ENCODE assay signal across 11 cellular contexts in the genomic region with DNA sequence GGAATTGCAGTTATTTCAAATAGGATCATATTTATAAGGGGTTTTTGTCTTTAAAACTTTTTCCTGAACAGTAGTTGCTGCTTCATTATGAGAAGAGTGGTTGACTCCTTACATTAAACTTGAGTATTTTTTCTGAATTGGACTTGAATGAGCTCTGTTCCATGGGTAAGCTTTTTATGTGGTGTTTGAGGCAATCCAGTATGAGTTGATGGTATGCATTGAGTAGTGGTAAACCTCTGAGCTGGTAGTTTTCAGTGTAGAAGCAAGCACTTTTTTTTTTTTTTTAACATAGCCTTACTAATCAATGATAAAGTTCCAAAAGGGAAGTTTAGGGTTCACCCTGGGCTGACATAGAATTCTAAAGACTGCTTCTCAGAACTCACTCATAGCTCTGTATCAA. TPM values are rescaled to one million over a fixed set of nuclear protein-coding genes. Genes with fewer than 3 reads are reported as not detected.
DNase-seq lines count a peak whose midpoint lies in the region; ATAC-seq and TF ChIP-seq lines count a peak whose summit lies in the region.
"Had no signal": no experiment of that assay in that cellular context is flagged by ENCODE, and none has a peak within 500 bp of the region (broad histone marks: within the 10 kb centered on the region; RNA-seq: fewer than 3 reads in every experiment).

No MANE protein-coding gene starts in this region.

- H3K27ac ChIP-seq in CD4-positive, alpha-beta T cell (ENCODE audit: low read depth, low read length), result peak overlapping the region; percentile 98
- H3K27ac ChIP-seq in KMS-11, result no peak overlapping the region; the same call in 1 of the 2 replicates
- no peak overlapping the region for H3K27ac ChIP-seq in neuronal stem cell (replicated peaks; ENCODE audit: low read length)

- H3K4ac ChIP-seq in neuronal stem cell (ENCODE audit: low read length), result no peak overlapping the region

- peaks cover 76% of the 10 kb centered on the region for H3K4me1 Mint-ChIP-seq in CD4-positive, alpha-beta T cell (ENCODE audit: low read depth)
- peaks cover 46% of the 10 kb centered on the region for H3K4me1 Mint-ChIP-seq in activated T-helper 17 cell treated with anti-CD3 and anti-CD28 coated beads, Interleukin-2, amount 50 U/mL, for 72 hours
- peaks cover 57% of the 10 kb centered on the region for H3K4me1 Mint-ChIP-seq in mesothelial cell of epicardium

- H4K20me1 ChIP-seq in KMS-11 (ENCODE audit: insufficient read depth), result peaks cover 11% of the 10 kb centered on the region

- H2BK15ac ChIP-seq in neuronal stem cell (ENCODE audit: low read length), result no peak overlapping the region

- peaks cover 2% of the 10 kb centered on the region for H3K79me1 ChIP-seq in neuronal stem cell (ENCODE audit: low read depth, low read length)

- POLR2A ChIA-PET in CD4-positive, alpha-beta T cell (lab: Charles Lee), result interaction anchor here (0.6 to 2.5 kb wide), 5 partner anchors 13 to 80 kb away, joined by 3 to 14 read pairs (median 5); a partner anchor contains a TSS

- H3K14ac ChIP-seq in neuronal stem cell (ENCODE audit: low read length), result no peak overlapping the region

- peak overlapping the region; percentile 98 for H3K27ac Mint-ChIP-seq in CD4-positive, alpha-beta T cell
- peak overlapping the region; percentile 48 for H3K27ac Mint-ChIP-seq in activated T-helper 17 cell treated with anti-CD3 and anti-CD28 coated beads, Interleukin-2, amount 50 U/mL, for 72 hours
- H3K27ac Mint-ChIP-seq in mesothelial cell of epicardium, result peak overlapping the region; percentile 92

- ATAC-seq in CD4-positive, alpha-beta T cell (ENCODE audit: poor library complexity), result no peak
- peak; percentile 30 for ATAC-seq in activated T-helper 17 cell treated with anti-CD3 and anti-CD28 coated beads, Interleukin-2, amount 50 U/mL, for 72 hours (replicated peaks)
- no peak for ATAC-seq in GM18519 (IDR thresholded peaks at IDR 0.05; ENCODE audit: low FRiP score, unreplicated experiment)

- H3K4me3 ChIP-seq in KMS-11 (IDR thresholded peaks at IDR 0.05; ENCODE audit: insufficient read depth, low read depth, low read length) (no peak overlapping the region), neuronal stem cell (ENCODE audit: low read length in 2 of 2) (no peak overlapping the region)
- H3K4me3 ChIP-seq: esophagus muscularis mucosa had no signal

- CTCF ChIA-PET in CD4-positive, alpha-beta T cell (lab: Charles Lee), result interaction anchor here (1.0 kb wide), 1 partner anchor 37 kb away, joined by 3 read pairs; no protein-coding TSS in a partner anchor

- peak overlapping the region; percentile 99 for H3K4me3 Mint-ChIP-seq in CD4-positive, alpha-beta T cell
- H3K4me3 Mint-ChIP-seq in activated T-helper 17 cell treated with anti-CD3 and anti-CD28 coated beads, Interleukin-2, amount 50 U/mL, for 72 hours, result peak overlapping the region; percentile 96
- no peak overlapping the region for H3K4me3 Mint-ChIP-seq in mesothelial cell of epicardium

- no peak overlapping the region for H3K18ac ChIP-seq in neuronal stem cell (ENCODE audit: low read length)

- H2AK5ac ChIP-seq in neuronal stem cell (ENCODE audit: low read depth, low read length), result no peak overlapping the region

- no peak for TF ChIP-seq CTCF in CD4-positive, alpha-beta T cell (IDR thresholded peaks at IDR 0.05)
- no peak for TF ChIP-seq CTCF in KMS-11 (conservative IDR thresholded peaks at IDR 0.05; ENCODE audit: low read depth, low read length)
- no peak for TF ChIP-seq CTCF in mesothelial cell of epicardium (IDR thresholded peaks at IDR 0.05; ENCODE audit: unreplicated experiment)

- H2BK120ac ChIP-seq in neuronal stem cell (ENCODE audit: low read depth, low read length), result no peak overlapping the region

- H3K4me2 ChIP-seq in KMS-11 (peak overlapping the region; percentile 90; the same call in 1 of the 2 replicates), neuronal stem cell (ENCODE audit: insufficient read depth, low read length, poor library complexity, severe bottlenecking) (no peak overlapping the region)

- H3K27me3 Mint-ChIP-seq in CD4-positive, alpha-beta T cell, result no peaks in the 10 kb centered on the region
- H3K27me3 Mint-ChIP-seq in activated T-helper 17 cell treated with anti-CD3 and anti-CD28 coated beads, Interleukin-2, amount 50 U/mL, for 72 hours, result no peaks in the 10 kb centered on the region
- no peaks in the 10 kb centered on the region for H3K27me3 Mint-ChIP-seq in mesothelial cell of epicardium (ENCODE audit: low read depth)

- no peaks in the 10 kb centered on the region for H3K9me3 Mint-ChIP-seq in CD4-positive, alpha-beta T cell
- no peaks in the 10 kb centered on the region for H3K9me3 Mint-ChIP-seq in activated T-helper 17 cell treated with anti-CD3 and anti-CD28 coated beads, Interleukin-2, amount 50 U/mL, for 72 hours
- no peaks in the 10 kb centered on the region for H3K9me3 Mint-ChIP-seq in mesothelial cell of epicardium

- intact Hi-C loops in CD4-positive, alpha-beta T cell (cut with DNase I, micrococcal nuclease), result loop anchor here (1.0 to 5.0 kb wide), 2 partner anchors 132 to 134 kb away; no protein-coding TSS in a partner anchor

- no peak for DNase-seq in CD4-positive, alpha-beta T cell
- DNase-seq in mesothelial cell of epicardium (ENCODE audit: low spot score in 2 of 2, unreplicated experiment in 2 of 2), result no peak
- no peak for DNase-seq in neuronal stem cell (ENCODE audit: low spot score)
- DNase-seq in GM03348 (ENCODE audit: low spot score), result no peak
- no peak for DNase-seq in CD1c-positive myeloid dendritic cell (ENCODE audit: extremely low spot score)
- DNase-seq: NCI-H446 treated with DMSO at 0.1 percent for 48 hours; stimulated activated CD4-positive, alpha-beta T cell treated with anti-CD3 and anti-CD28 coated beads, Interleukin-12 subunit alpha, Interleukin-12 subunit beta, amount 100 ng/mL, for 4 hours had no signal

- H3K36me3 Mint-ChIP-seq in CD4-positive, alpha-beta T cell (ENCODE audit: low read depth), result peaks cover 68% of the 10 kb centered on the region
- H3K36me3 Mint-ChIP-seq in activated T-helper 17 cell treated with anti-CD3 and anti-CD28 coated beads, Interleukin-2, amount 50 U/mL, for 72 hours (ENCODE audit: low read depth), result peaks cover 67% of the 10 kb centered on the region
- H3K36me3 Mint-ChIP-seq in mesothelial cell of epicardium, result no peaks in the 10 kb centered on the region

- H2AFZ ChIP-seq in KMS-11 (ENCODE audit: low read depth) (no peak overlapping the region), neuronal stem cell (ENCODE audit: low read length) (no peak overlapping the region)

- H4K91ac ChIP-seq in neuronal stem cell (ENCODE audit: low read depth, low read length, poor library complexity), result no peak overlapping the region

- no peaks in the 10 kb centered on the region for H3K9me3 ChIP-seq in CD4-positive, alpha-beta T cell (ENCODE audit: control insufficient read depth, low read length)
- H3K9me3 ChIP-seq in neuronal stem cell (replicated peaks in 1 of 2; ENCODE audit: control insufficient read depth in 2 of 2, insufficient read depth in 1 of 2, low read depth in 1 of 2, low read length in 2 of 2), result no peaks in the 10 kb centered on the region
- H3K9me3 ChIP-seq: esophagus muscularis mucosa had no signal

- no peak overlapping the region for H3K23ac ChIP-seq in neuronal stem cell (ENCODE audit: low read depth, low read length, poor library complexity)

- H3K9ac ChIP-seq in KMS-11 (0 out of 2 replicates have a peak overlapping the region, but pooled peaks have one; percentile 5), neuronal stem cell (ENCODE audit: low read depth, low read length, poor library complexity) (no peak overlapping the region)

- no peaks in the 10 kb centered on the region for H3K27me3 ChIP-seq in CD4-positive, alpha-beta T cell (ENCODE audit: control insufficient read depth, insufficient read depth, low read length)
- H3K27me3 ChIP-seq in KMS-11 (ENCODE audit: insufficient read depth, low read depth) (no peaks in the 10 kb centered on the region), neuronal stem cell (ENCODE audit: control insufficient read depth in 3 of 3, insufficient read depth in 3 of 3, low read depth in 1 of 3, low read length in 3 of 3) (no peaks in the 10 kb centered on the region)
- H3K27me3 ChIP-seq: esophagus muscularis mucosa had no signal

- peaks cover 79% of the 10 kb centered on the region for H3K79me2 ChIP-seq in KMS-11 (ENCODE audit: insufficient read depth, low read depth)

- H2BK5ac ChIP-seq in neuronal stem cell (ENCODE audit: low read length), result no peak overlapping the region

- H4K8ac ChIP-seq in neuronal stem cell (ENCODE audit: low read depth, low read length), result no peak overlapping the region

- H3K4me1 ChIP-seq in KMS-11 (ENCODE audit: low read depth, poor library complexity, severe bottlenecking) (peaks cover 59% of the 10 kb centered on the region), neuronal stem cell (ENCODE audit: control insufficient read depth in 2 of 2, insufficient read depth in 1 of 2, low read depth in 1 of 2, low read length in 2 of 2) (peaks cover 8 to 17% of the 10 kb centered on the region in 2 donors)

- no peaks in the 10 kb centered on the region for H3K36me3 ChIP-seq in KMS-11 (ENCODE audit: insufficient read depth)
- peaks cover 0 to 54% of the 10 kb centered on the region in 2 donors for H3K36me3 ChIP-seq in neuronal stem cell (replicated peaks in 1 of 2; ENCODE audit: control insufficient read depth in 2 of 2, insufficient read depth in 2 of 2, low read length in 2 of 2)
- H3K36me3 ChIP-seq: esophagus muscularis mucosa had no signal

- no peak overlapping the region for H2BK12ac ChIP-seq in neuronal stem cell (ENCODE audit: low read length)

RNA-seq across cellular contexts. Expression of a gene that starts 3.4 kb away (rescaled TPM):
- 100 to 1,000 TPM; 135 to 140 TPM for total RNA-seq in CD4-positive, alpha-beta T cell
- total RNA-seq in activated T-helper 17 cell treated with anti-CD3 and anti-CD28 coated beads, Interleukin-2, amount 50 U/mL, for 72 hours, result 100 to 1,000 TPM in 1 of 2 donors, 10 to 100 TPM in 1; 81.6 to 118 TPM
- 83.6 to 85.8 TPM (median 83.7 TPM) in 3 replicates for total RNA-seq in mesothelial cell of epicardium
- polyA plus RNA-seq in neuronal stem cell (2013, experiment 1 of 2), result 15.7 TPM
- 16.0 TPM for polyA plus RNA-seq in neuronal stem cell (2013, experiment 2 of 2)

RNA-seq across cellular contexts. Expression of a gene that starts 38.2 kb away (rescaled TPM):
- total RNA-seq in CD4-positive, alpha-beta T cell, result 100 to 1,000 TPM; 147 to 153 TPM
- total RNA-seq in activated T-helper 17 cell treated with anti-CD3 and anti-CD28 coated beads, Interleukin-2, amount 50 U/mL, for 72 hours, result 100 to 1,000 TPM; 155 to 275 TPM
- 168 to 188 TPM (median 180 TPM) in 3 replicates for total RNA-seq in mesothelial cell of epicardium
- 596 TPM for polyA plus RNA-seq in neuronal stem cell (2013, experiment 1 of 2)
- polyA plus RNA-seq in neuronal stem cell (2013, experiment 2 of 2), result 596 TPM

Comparison
In these comparisons a context has a peak if more than half of its experiments do, and no peak if none do; other contexts are left out.
1. H3K27ac Mint-ChIP-seq: peak in every context shown above with its lines; median percentile 98 in CD4-positive, alpha-beta T cell; 92 in mesothelial cell of epicardium; 48 in activated T-helper 17 cell treated with anti-CD3 and anti-CD28 coated beads, Interleukin-2, amount 50 U/mL, for 72 hours.